Comparison of ENCODE assay signal across 10 cellular contexts in the genomic region with DNA sequence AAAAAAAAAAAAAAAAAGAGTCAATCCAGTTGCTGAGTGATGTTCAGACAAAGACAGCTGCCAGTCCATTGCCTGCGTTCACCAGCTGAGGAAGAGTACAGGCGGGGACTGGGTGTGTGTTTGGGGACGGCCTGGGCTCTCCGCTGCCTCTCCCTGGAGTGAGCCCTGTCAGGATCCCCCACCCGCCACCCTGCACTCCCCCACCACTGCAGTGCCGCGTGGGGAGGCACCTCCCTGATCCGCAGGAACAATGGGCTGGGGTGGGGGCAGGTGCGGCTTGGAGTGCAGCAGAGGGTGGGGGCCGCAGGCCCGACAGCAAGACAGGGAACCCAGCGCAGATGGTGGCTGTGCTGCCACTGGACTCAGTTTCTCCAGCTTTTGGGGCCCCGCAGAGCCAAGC. TPM values are rescaled to one million over a fixed set of nuclear protein-coding genes. Genes with fewer than 3 reads are reported as not detected.
DNase-seq lines count a peak whose midpoint lies in the region; ATAC-seq and TF ChIP-seq lines count a peak whose summit lies in the region.
"Had no signal": no experiment of that assay in that cellular context is flagged by ENCODE, and none has a peak within 500 bp of the region (broad histone marks: within the 10 kb centered on the region; RNA-seq: fewer than 3 reads in every experiment).

No MANE protein-coding gene starts in this region.

- peak overlapping the region in 1 of 4 donors; percentile 94 for H3K27ac ChIP-seq in Peyer's patch
- no peak overlapping the region for H3K27ac ChIP-seq in parathyroid adenoma

- H3K9ac ChIP-seq in parathyroid adenoma: no peak overlapping the region

- POLR2A ChIA-PET in AG04449 (lab: Yijun Ruan, JAX): no interaction called here

- H3K27me3 ChIP-seq in Peyer's patch (no peaks in the 10 kb centered on the region), parathyroid adenoma (ENCODE audit: control insufficient read depth, insufficient read depth, low read length) (no peaks in the 10 kb centered on the region)

- TF ChIP-seq CTCF in AG04449 (IDR thresholded peaks at IDR 0.05; ENCODE audit: insufficient read depth, low read length, missing control alignments): no peak
- TF ChIP-seq CTCF in Peyer's patch (IDR thresholded peaks at IDR 0.05): no peak
- no peak for TF ChIP-seq CTCF in parathyroid adenoma (IDR thresholded peaks at IDR 0.05)

- intact Hi-C loops in head of caudate nucleus (cut with DNase I): no loop called here

- ATAC-seq in HG03097 (IDR thresholded peaks at IDR 0.05; ENCODE audit: low FRiP score, unreplicated experiment) (no peak), GM18517 (IDR thresholded peaks at IDR 0.05; ENCODE audit: unreplicated experiment) (no peak), HG02678 (IDR thresholded peaks at IDR 0.05; ENCODE audit: unreplicated experiment) (no peak)

- H3K79me2 ChIP-seq in parathyroid adenoma: peaks cover 4% of the 10 kb centered on the region

- no peak for TF ChIP-seq POLR2A in Peyer's patch (IDR thresholded peaks at IDR 0.05)

- CTCF ChIA-PET in AG04449 (lab: Yijun Ruan, JAX): interaction anchor here (0.6 to 2.4 kb wide), 5 partner anchors 47 to 58 kb away, joined by 3 to 7 read pairs (median 3); no protein-coding TSS in a partner anchor

- H3K4me3 ChIP-seq in AG04449 (ENCODE audit: low read depth, low read length): peak overlapping the region; percentile 68
- H3K4me3 ChIP-seq in Peyer's patch: peak overlapping the region; percentile 50 to 98 (median 67)
- peak overlapping the region; percentile 46 for H3K4me3 ChIP-seq in parathyroid adenoma (ENCODE audit: low read depth, low read length)

- no peaks in the 10 kb centered on the region for H3K36me3 ChIP-seq in Peyer's patch
- no peaks in the 10 kb centered on the region for H3K36me3 ChIP-seq in parathyroid adenoma (ENCODE audit: control insufficient read depth, insufficient read depth, low read length)

- H2AFZ ChIP-seq in parathyroid adenoma: peak overlapping the region; percentile 79

- H3K9me3 ChIP-seq in Peyer's patch (no peaks in the 10 kb centered on the region), parathyroid adenoma (ENCODE audit: control insufficient read depth, low read length) (no peaks in the 10 kb centered on the region)

- DNase-seq in AG04449 (ENCODE audit: low read depth, low spot score): no peak
- no peak for DNase-seq in Peyer's patch
- DNase-seq in head of caudate nucleus: peak; percentile 36 to 93 (median 78)
- no peak for DNase-seq in MV-4-11 (lab: John Stamatoyannopoulos, UW)
- DNase-seq: CD4-positive, CD25-positive, alpha-beta regulatory T cell had no signal

- no peak overlapping the region for H3K4me2 ChIP-seq in parathyroid adenoma (ENCODE audit: low read length)

- H3K4me1 ChIP-seq in Peyer's patch (peaks cover 0 to 18% (median 4%) of the 10 kb centered on the region in 4 donors), parathyroid adenoma (peaks cover 6% of the 10 kb centered on the region)

RNA-seq across cellular contexts. Expression of a gene that starts 1.4 kb away (rescaled TPM):
- 10 to 100 TPM in 1 of 4 donors, 1 to 10 TPM in 3; 2.6 to 15.7 (median 6.8) TPM for total RNA-seq in Peyer's patch
- total RNA-seq: activated CD8-positive, alpha-beta memory T cell treated with anti-CD3 and anti-CD28 coated beads for 36 hours had no signal

Comparison
In these comparisons a context has a peak if more than half of its experiments do, and no peak if none do; other contexts are left out.
1. DNase-seq: peak in head of caudate nucleus (42 of 42); none in AG04449 (single experiment), Peyer's patch (0 of 3) and MV-4-11 (single experiment).
2. Peak in every context shown above with its lines, with median percentiles within 50 percentile points of each other: H3K4me3 ChIP-seq.